In genomic region chr1:31576201-31576669, GRCh38 we compare ENCODE assay signal across 10 cellular contexts. TPM values are rescaled to one million over a fixed set of nuclear protein-coding genes. Genes with fewer than 3 reads are reported as not detected.
DNase-seq lines count a peak whose midpoint lies in the region; ATAC-seq and TF ChIP-seq lines count a peak whose summit lies in the region.
"Had no signal": no experiment of that assay in that cellular context is flagged by ENCODE, and none has a peak within 500 bp of the region (broad histone marks: within the 10 kb centered on the region; RNA-seq: fewer than 3 reads in every experiment).

Gene TINAGL1, plus strand, starts transcription at chr1:31576515. Its CDS starts 634 bp downstream, at chr1:31577149.

- H3K4me1 Mint-ChIP-seq in Calu3 (ENCODE audit: low read depth, unreplicated experiment): peaks cover 51% of the 10 kb centered on the region
- H3K4me1 Mint-ChIP-seq in activated T-helper 17 cell treated with anti-CD3 and anti-CD28 coated beads, Interleukin-2, amount 50 U/mL, for 72 hours: no peaks in the 10 kb centered on the region
- H3K4me1 Mint-ChIP-seq: central memory CD8-positive, alpha-beta T cell had no signal

- POLR2A ChIA-PET in RWPE1 (lab: Yijun Ruan, JAX; ENCODE audit: low non-redundant PET): no interaction called here

- peak within 1 kb of the TSS; percentile 92 for H3K27ac ChIP-seq in RWPE1

- TF ChIP-seq CTCF in Calu3 (IDR thresholded peaks at IDR 0.05; ENCODE audit: unreplicated experiment) (no peak), RWPE1 (conservative IDR thresholded peaks at IDR 0.05; ENCODE audit: low read depth) (no peak)

- peak; percentile 95 for DNase-seq in Calu3
- DNase-seq in RWPE1 (ENCODE audit: low spot score): peak; percentile 83
- DNase-seq in Right ventricle myocardium inferior (ENCODE audit: missing footprints): no peak
- DNase-seq in posterior vena cava (ENCODE audit: low spot score): peak; percentile 83
- DNase-seq in occipital lobe (lab: John Stamatoyannopoulos, UW): no peak
- no peak for DNase-seq in central memory CD4-positive, alpha-beta T cell
- no peak for DNase-seq in hepatic stellate cell (ENCODE audit: low spot score)
- DNase-seq: NCI-H1694 had no signal

- H3K36me3 Mint-ChIP-seq in Calu3 (ENCODE audit: insufficient read depth, unreplicated experiment): no peaks in the 10 kb centered on the region
- no peaks in the 10 kb centered on the region for H3K36me3 Mint-ChIP-seq in activated T-helper 17 cell treated with anti-CD3 and anti-CD28 coated beads, Interleukin-2, amount 50 U/mL, for 72 hours (ENCODE audit: low read depth)

- no TSS peak for BruUV-seq in Calu3 (replicated peaks; lab: Mats Ljungman, UMichigan)

- peak; percentile 62 for ATAC-seq in Right ventricle myocardium inferior
- ATAC-seq in activated T-helper 17 cell treated with anti-CD3 and anti-CD28 coated beads, Interleukin-2, amount 50 U/mL, for 72 hours (replicated peaks): no peak

- no peak within 1 kb of the TSS for H3K4me3 Mint-ChIP-seq in Calu3 (ENCODE audit: low read depth, unreplicated experiment)
- H3K4me3 Mint-ChIP-seq in activated T-helper 17 cell treated with anti-CD3 and anti-CD28 coated beads, Interleukin-2, amount 50 U/mL, for 72 hours: no peak within 1 kb of the TSS
- H3K4me3 Mint-ChIP-seq: central memory CD8-positive, alpha-beta T cell had no signal

- no peaks in the 10 kb centered on the region for H3K27me3 Mint-ChIP-seq in Calu3 (ENCODE audit: unreplicated experiment)
- peaks cover 20% of the 10 kb centered on the region for H3K27me3 Mint-ChIP-seq in activated T-helper 17 cell treated with anti-CD3 and anti-CD28 coated beads, Interleukin-2, amount 50 U/mL, for 72 hours

- H3K27ac Mint-ChIP-seq in Calu3 (ENCODE audit: unreplicated experiment): no peak within 1 kb of the TSS
- H3K27ac Mint-ChIP-seq in activated T-helper 17 cell treated with anti-CD3 and anti-CD28 coated beads, Interleukin-2, amount 50 U/mL, for 72 hours: no peak within 1 kb of the TSS

- intact Hi-C loops in Calu3 (cut with micrococcal nuclease; ENCODE audit: unreplicated experiment) (loop anchor here (10.0 kb wide), 1 partner anchor 359 kb away; the partner anchor contains the start of gene PTP4A2), Right ventricle myocardium inferior (cut with DNase I) (no loop called here), posterior vena cava (cut with DNase I) (loop anchor here in 1 of 2 donors (10.0 kb wide), 1 partner anchor 139 kb away; no protein-coding TSS in a partner anchor)

- CTCF ChIA-PET in Calu3 (lab: Charles Lee): no interaction called here
- CTCF ChIA-PET in RWPE1 (lab: Yijun Ruan, JAX): no interaction called here

- H3K9me3 Mint-ChIP-seq in Calu3 (ENCODE audit: low read depth, unreplicated experiment): no peaks in the 10 kb centered on the region
- H3K9me3 Mint-ChIP-seq in activated T-helper 17 cell treated with anti-CD3 and anti-CD28 coated beads, Interleukin-2, amount 50 U/mL, for 72 hours: no peaks in the 10 kb centered on the region
- H3K9me3 Mint-ChIP-seq: central memory CD8-positive, alpha-beta T cell had no signal

RNA-seq across cellular contexts. Expression of gene TINAGL1, which starts in this region (rescaled TPM):
- 388 and 430 TPM in 2 replicates for total RNA-seq in Calu3 (2022)
- 273 TPM for total RNA-seq in Right ventricle myocardium inferior
- total RNA-seq in posterior vena cava: 100 to 1,000 TPM; 110 to 123 TPM
- total RNA-seq in occipital lobe: 2.8 TPM
- not detected for total RNA-seq in activated T-helper 17 cell treated with anti-CD3 and anti-CD28 coated beads, Interleukin-2, amount 50 U/mL, for 72 hours

Comparison
In these comparisons a context has a peak if more than half of its experiments do, and no peak if none do; other contexts are left out.
1. RNA of gene TINAGL1 (total RNA-seq): 388 to 430 TPM in Calu3, 273 TPM in Right ventricle myocardium inferior (single experiment) and 110 to 123 TPM in posterior vena cava; 2.8 TPM in occipital lobe (single experiment) and not detected in activated T-helper 17 cell treated with anti-CD3 and anti-CD28 coated beads, Interleukin-2, amount 50 U/mL, for 72 hours; every median in the first group is over 10 times any median in the second.
2. DNase-seq: peak in Calu3 (single experiment), RWPE1 (single experiment) and posterior vena cava (single experiment); none in Right ventricle myocardium inferior (single experiment), occipital lobe (single experiment), central memory CD4-positive, alpha-beta T cell (single experiment) and hepatic stellate cell (single experiment).